11 cellular contexts compared by ENCODE assay signal in genomic region chr13:97627566-97627965, GRCh38.
A peak's percentile ranks its signal among the peaks of the same experiment; 100 is the strongest.
DNase-seq lines count a peak whose midpoint lies in the region; ATAC-seq and TF ChIP-seq lines count a peak whose summit lies in the region.
"Had no signal": no experiment of that assay in that cellular context is flagged by ENCODE, and none has a peak within 500 bp of the region (broad histone marks: within the 10 kb centered on the region; RNA-seq: fewer than 3 reads in every experiment).

No MANE protein-coding gene starts in this region.

- peaks cover 3% of the 10 kb centered on the region for H3K9me3 ChIP-seq in vagina

- ATAC-seq in HG02642 (IDR thresholded peaks at IDR 0.05; ENCODE audit: poor library complexity, unreplicated experiment) (no peak), HG03175 (IDR thresholded peaks at IDR 0.05; ENCODE audit: unreplicated experiment) (no peak)
- ATAC-seq: activated T-cell treated with anti-CD3 and anti-CD28 coated beads, Interleukin-2, amount 50 U/mL, for 4 hours; stimulated activated naive CD8-positive, alpha-beta T cell treated with anti-CD3 and anti-CD28 coated beads, Interleukin-15, Interleukin-2, amounts not matched to agents 100 U/mL and 50 U/mL, for 24 hours had no signal

- no peaks in the 10 kb centered on the region for H3K36me3 ChIP-seq in vagina

- no peaks in the 10 kb centered on the region for H3K27me3 ChIP-seq in vagina

- intact Hi-C loops in vagina (cut with DNase I): no loop called here

- peaks cover 8% of the 10 kb centered on the region for H3K9me3 Mint-ChIP-seq in osteocyte (ENCODE audit: unreplicated experiment)

- TF ChIP-seq POLR2A in vagina (IDR thresholded peaks at IDR 0.05): no peak

- DNase-seq in EH (ENCODE audit: low read depth): peak; percentile 71
- peak; percentile 82 for DNase-seq in NCI-H226
- DNase-seq in epithelial cell of esophagus (ENCODE audit: low read depth): peak; percentile 51
- no peak for DNase-seq in osteocyte (ENCODE audit: extremely low spot score, unreplicated experiment)
- DNase-seq in vagina (ENCODE audit: extremely low spot score in 2 of 2): no peak
- DNase-seq in stimulated activated naive CD4-positive, alpha-beta T cell treated with Interleukin-2 at 50 U/mL for 16 hours (lab: John Stamatoyannopoulos, UW): no peak
- DNase-seq: activated T-cell treated with anti-CD3 and anti-CD28 coated beads, Interleukin-2, amount 50 U/mL, for 4 hours; NCI-H1105 treated with DMSO at 0.1 percent for 48 hours; stimulated activated naive CD8-positive, alpha-beta T cell treated with anti-CD3 and anti-CD28 coated beads, Interleukin-15, Interleukin-2, amounts not matched to agents 100 U/mL and 50 U/mL, for 24 hours had no signal

- H3K4me1 Mint-ChIP-seq in osteocyte (ENCODE audit: unreplicated experiment): peaks cover 8% of the 10 kb centered on the region

- H3K4me3 ChIP-seq in epithelial cell of esophagus (ENCODE audit: low read length): no peak overlapping the region
- no peak overlapping the region for H3K4me3 ChIP-seq in vagina

- no peak for TF ChIP-seq CTCF in epithelial cell of esophagus (IDR thresholded peaks at IDR 0.05; ENCODE audit: insufficient read depth, low read depth, low read length, missing control alignments)
- no peak for TF ChIP-seq CTCF in osteocyte (IDR thresholded peaks at IDR 0.05)
- no peak for TF ChIP-seq CTCF in vagina (IDR thresholded peaks at IDR 0.05)

- peaks cover 32% of the 10 kb centered on the region for H3K27me3 Mint-ChIP-seq in osteocyte (ENCODE audit: unreplicated experiment)

- no peaks in the 10 kb centered on the region for H3K36me3 Mint-ChIP-seq in osteocyte (ENCODE audit: unreplicated experiment)

- no peaks in the 10 kb centered on the region for H3K4me1 ChIP-seq in vagina

- H3K27ac ChIP-seq in vagina: no peak overlapping the region

- H3K4me3 Mint-ChIP-seq in osteocyte (ENCODE audit: unreplicated experiment): no peak overlapping the region
- H3K4me3 Mint-ChIP-seq: activated T-cell treated with anti-CD3 and anti-CD28 coated beads, Interleukin-2, amount 50 U/mL, for 4 hours had no signal

- H3K27ac Mint-ChIP-seq in osteocyte (ENCODE audit: unreplicated experiment): peak overlapping the region; percentile 13

Comparison
In these comparisons a context has a peak if more than half of its experiments do, and no peak if none do; other contexts are left out.
1. DNase-seq: peak in EH (single experiment), NCI-H226 (single experiment) and epithelial cell of esophagus (single experiment); none in osteocyte (single experiment), vagina (0 of 2) and stimulated activated naive CD4-positive, alpha-beta T cell treated with Interleukin-2 at 50 U/mL for 16 hours (single experiment).